Comparison of ENCODE assay signal across 23 cellular contexts in the genomic region with DNA sequence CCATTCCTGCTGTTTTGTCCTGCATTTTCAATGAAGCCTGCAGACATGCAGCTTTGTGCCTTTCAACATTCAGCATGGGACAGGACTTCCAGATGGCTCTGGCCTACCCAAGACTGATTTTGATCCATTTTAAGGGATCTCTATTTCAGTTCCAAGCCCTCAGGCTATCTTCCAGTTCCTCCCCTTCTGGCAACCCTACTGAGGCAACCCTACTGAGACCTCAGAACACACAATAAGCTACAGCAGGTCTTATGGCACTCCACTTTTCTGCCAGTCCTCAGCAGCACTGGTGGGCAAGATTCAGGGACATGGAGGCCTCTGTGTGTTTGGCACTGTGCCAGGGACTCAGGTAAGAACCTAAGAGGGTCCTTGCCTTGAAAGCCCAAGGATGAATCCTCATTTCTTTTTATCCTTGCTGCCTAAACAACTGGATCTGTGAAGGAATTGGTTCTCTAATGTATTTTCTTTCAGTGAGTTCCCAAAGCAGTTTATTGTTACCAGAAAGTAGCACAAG. TPM values are rescaled to one million over a fixed set of nuclear protein-coding genes. Genes with fewer than 3 reads are reported as not detected.
A peak's percentile ranks its signal among the peaks of the same experiment; 100 is the strongest.
DNase-seq lines count a peak whose midpoint lies in the region; ATAC-seq, FAIRE-seq and TF ChIP-seq lines count a peak whose summit lies in the region.
"Had no signal": no experiment of that assay in that cellular context is flagged by ENCODE, and none has a peak within 500 bp of the region (broad histone marks: within the 10 kb centered on the region; RNA-seq: fewer than 3 reads in every experiment).

No MANE protein-coding gene starts in this region.

- H3K79me2 ChIP-seq in K562 (ENCODE audit: control insufficient read depth, insufficient read depth, low read length), result no peaks in the 10 kb centered on the region

- H3K9me1 ChIP-seq in K562 (ENCODE audit: control insufficient read depth, insufficient read depth, low read length), result no peaks in the 10 kb centered on the region

- no peak overlapping the region for H3K4me2 ChIP-seq in K562 (ENCODE audit: insufficient read depth, low read length)
- H3K4me2 ChIP-seq: GM23338 had no signal

- intact Hi-C loops in K562 (cut with micrococcal nuclease), result no loop called here

- CTCF ChIA-PET in K562 (lab: Yijun Ruan, JAX; ENCODE audit: low intra/inter-chr PET ratio), result no interaction called here

- H2AFZ ChIP-seq in K562 (ENCODE audit: low read depth, low read length), result no peak overlapping the region
- H2AFZ ChIP-seq: GM23338 had no signal

- no peak for TF ChIP-seq POLR2A in K562 (conservative IDR thresholded peaks at IDR 0.05)

- TF ChIP-seq EP300 in Ishikawa (IDR thresholded peaks at IDR 0.05; ENCODE audit: borderline replicate concordance) (no peak), K562 (IDR thresholded peaks at IDR 0.05; ENCODE audit: low read length) (no peak)

- H3K36me3 ChIP-seq in K562 (ENCODE audit: control insufficient read depth, insufficient read depth, low read length), result no peaks in the 10 kb centered on the region; the same call in 2 of the 3 replicates
- no peaks in the 10 kb centered on the region for H3K36me3 ChIP-seq in brain microvascular endothelial cell (replicated peaks)

- no peak overlapping the region for H3K4me3 ChIP-seq in K562
- H3K4me3 ChIP-seq in brain microvascular endothelial cell (ENCODE audit: low read depth, low read length), result no peak overlapping the region
- H3K4me3 ChIP-seq: GM23338 had no signal

- peaks cover 3 to 18% of the 10 kb centered on the region in 2 experiments; a peak in 4 of 5 replicates for H3K27me3 ChIP-seq in K562 (ENCODE audit: control insufficient read depth in 2 of 2, insufficient read depth in 2 of 2, low read length in 2 of 2)
- H3K27me3 ChIP-seq in brain microvascular endothelial cell (replicated peaks), result no peaks in the 10 kb centered on the region

- TF ChIP-seq RAD21 in Ishikawa (IDR thresholded peaks at IDR 0.05; ENCODE audit: low read depth) (no peak), K562 (CRISPR knock-in tag; conservative IDR thresholded peaks at IDR 0.05 in 1 of 2, IDR thresholded peaks at IDR 0.05 in 1 of 2) (no peak)

- in situ Hi-C loops in G401 (cut with HindIII; ENCODE audit: low sequenced_read_pairs) (no loop called here), K562 (cut with MboI) (no loop called here), brain microvascular endothelial cell (cut with HindIII; ENCODE audit: low pct_ligation_motif_present, low sequenced_read_pairs) (loop anchor here (25.0 kb wide), 1 partner anchor 325 kb away; no protein-coding TSS in a partner anchor)

- no peak overlapping the region for H3K9ac ChIP-seq in K562 (ENCODE audit: insufficient read depth in 1 of 2, low read depth in 2 of 2, low read length in 2 of 2)

- H3K4me1 ChIP-seq in K562 (replicated peaks in 1 of 2; ENCODE audit: control insufficient read depth in 2 of 2, insufficient read depth in 2 of 2, low read length in 2 of 2), result peaks cover 0 to 3% of the 10 kb centered on the region in 2 experiments; a peak in 3 of 5 replicates
- H3K4me1 ChIP-seq: Caco-2 had no signal

- no peaks in the 10 kb centered on the region for H4K20me1 ChIP-seq in K562 (replicated peaks; ENCODE audit: control insufficient read depth, insufficient read depth, low read length)

- DNase-seq in G401 (ENCODE audit: low spot score) (peak; percentile 52), K562 (ENCODE audit: extremely low read depth in 1 of 4, low spot score in 3 of 4) (no peak), ecto neural progenitor cell (ENCODE audit: low spot score) (peak; percentile 13), mucosa of gallbladder (ENCODE audit: low spot score) (no peak), brain microvascular endothelial cell (no peak), NCI-H748 (lab: John Stamatoyannopoulos, UW; ENCODE audit: unreplicated experiment) (no peak)
- DNase-seq: AML-193; Caco-2; CD4-positive, alpha-beta T cell; GDM1; HFFc6 had no signal

- H3K9me3 ChIP-seq in K562 (replicated peaks; ENCODE audit: control insufficient read depth, insufficient read depth, low read depth, low read length), result no peaks in the 10 kb centered on the region
- H3K9me3 ChIP-seq: Caco-2 had no signal

- no TSS peak for BruUV-seq in K562 (replicated peaks; lab: Mats Ljungman, UMichigan)

- POLR2A ChIA-PET in K562 (lab: Yijun Ruan, JAX), result no interaction called here

- no peak for ATAC-seq in K562
- ATAC-seq in HG03280 (IDR thresholded peaks at IDR 0.05; ENCODE audit: unreplicated experiment), result no peak
- ATAC-seq: GM23338, HCT116 had no signal

- TF ChIP-seq CTCF in K562 (IDR thresholded peaks at IDR 0.05 in 2 of 3, conservative IDR thresholded peaks at IDR 0.05 in 1 of 3; ENCODE audit: insufficient read depth in 2 of 3, low read depth in 1 of 3, low read length in 3 of 3) (no peak), brain microvascular endothelial cell (IDR thresholded peaks at IDR 0.05; ENCODE audit: low read depth, low read length, missing control alignments) (no peak)

- H3K27ac ChIP-seq in K562 (ENCODE audit: extremely low read depth, low read depth, low read length), result no peak overlapping the region
- H3K27ac ChIP-seq in brain microvascular endothelial cell, result no peak overlapping the region
- H3K27ac ChIP-seq: C4-2B had no signal

- FAIRE-seq in K562 (lab: Jason Lieb, UNC), result no peak
- FAIRE-seq: A204.1, D721Med, GM12892, GM18507, H54, HTR-8/SVneo had no signal

TF ChIP-seq in Ishikawa, 13 proteins besides CTCF, POLR2A, EP300 and RAD21:
- TF ChIP-seq TEAD4 (IDR thresholded peaks at IDR 0.05), result no peak
- TF ChIP-seq NFIC (IDR thresholded peaks at IDR 0.05), result peak; percentile 36; the same call in 1 of the 2 replicates

TF ChIP-seq in K562, 482 proteins besides CTCF, POLR2A, EP300 and RAD21 (continues in another document):
- TF ChIP-seq, protein P1, sequence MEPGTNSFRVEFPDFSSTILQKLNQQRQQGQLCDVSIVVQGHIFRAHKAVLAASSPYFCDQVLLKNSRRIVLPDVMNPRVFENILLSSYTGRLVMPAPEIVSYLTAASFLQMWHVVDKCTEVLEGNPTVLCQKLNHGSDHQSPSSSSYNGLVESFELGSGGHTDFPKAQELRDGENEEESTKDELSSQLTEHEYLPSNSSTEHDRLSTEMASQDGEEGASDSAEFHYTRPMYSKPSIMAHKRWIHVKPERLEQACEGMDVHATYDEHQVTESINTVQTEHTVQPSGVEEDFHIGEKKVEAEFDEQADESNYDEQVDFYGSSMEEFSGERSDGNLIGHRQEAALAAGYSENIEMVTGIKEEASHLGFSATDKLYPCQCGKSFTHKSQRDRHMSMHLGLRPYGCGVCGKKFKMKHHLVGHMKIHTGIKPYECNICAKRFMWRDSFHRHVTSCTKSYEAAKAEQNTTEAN (CRISPR knock-in tag; IDR thresholded peaks at IDR 0.05), result no peak
- TF ChIP-seq GABPB1 (CRISPR knock-in tag; IDR thresholded peaks at IDR 0.05) (no peak), RFX7 (CRISPR knock-in tag; IDR thresholded peaks at IDR 0.05) (no peak), ZNF436 (CRISPR knock-in tag; IDR thresholded peaks at IDR 0.05) (no peak), ZNF253 (CRISPR knock-in tag; conservative IDR thresholded peaks at IDR 0.05) (no peak), TEAD1 (CRISPR knock-in tag; IDR thresholded peaks at IDR 0.05) (no peak), PTBP1 (IDR thresholded peaks at IDR 0.05; ENCODE audit: low read depth, low read length) (no peak), SMARCE1 (IDR thresholded peaks at IDR 0.05) (no peak), SMAD3 (CRISPR knock-in tag; conservative IDR thresholded peaks at IDR 0.05) (no peak), CCAR2 (IDR thresholded peaks at IDR 0.05; ENCODE audit: low read depth, low read length) (no peak), POLR2B (IDR thresholded peaks at IDR 0.05; ENCODE audit: low read depth, partially characterized antibody) (no peak), ZNF121 (CRISPR knock-in tag; conservative IDR thresholded peaks at IDR 0.05) (no peak)
- TF ChIP-seq, protein P2, sequence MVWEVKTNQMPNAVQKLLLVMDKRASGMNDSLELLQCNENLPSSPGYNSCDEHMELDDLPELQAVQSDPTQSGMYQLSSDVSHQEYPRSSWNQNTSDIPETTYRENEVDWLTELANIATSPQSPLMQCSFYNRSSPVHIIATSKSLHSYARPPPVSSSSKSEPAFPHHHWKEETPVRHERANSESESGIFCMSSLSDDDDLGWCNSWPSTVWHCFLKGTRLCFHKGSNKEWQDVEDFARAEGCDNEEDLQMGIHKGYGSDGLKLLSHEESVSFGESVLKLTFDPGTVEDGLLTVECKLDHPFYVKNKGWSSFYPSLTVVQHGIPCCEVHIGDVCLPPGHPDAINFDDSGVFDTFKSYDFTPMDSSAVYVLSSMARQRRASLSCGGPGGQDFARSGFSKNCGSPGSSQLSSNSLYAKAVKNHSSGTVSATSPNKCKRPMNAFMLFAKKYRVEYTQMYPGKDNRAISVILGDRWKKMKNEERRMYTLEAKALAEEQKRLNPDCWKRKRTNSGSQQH (CRISPR knock-in tag; IDR thresholded peaks at IDR 0.05), result no peak
- TF ChIP-seq, protein P3, sequence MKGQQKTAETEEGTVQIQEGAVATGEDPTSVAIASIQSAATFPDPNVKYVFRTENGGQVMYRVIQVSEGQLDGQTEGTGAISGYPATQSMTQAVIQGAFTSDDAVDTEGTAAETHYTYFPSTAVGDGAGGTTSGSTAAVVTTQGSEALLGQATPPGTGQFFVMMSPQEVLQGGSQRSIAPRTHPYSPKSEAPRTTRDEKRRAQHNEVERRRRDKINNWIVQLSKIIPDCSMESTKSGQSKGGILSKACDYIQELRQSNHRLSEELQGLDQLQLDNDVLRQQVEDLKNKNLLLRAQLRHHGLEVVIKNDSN (CRISPR knock-in tag; IDR thresholded peaks at IDR 0.05), result no peak

RNA-seq across cellular contexts. Expression of a gene that starts 50.7 kb away (rescaled TPM):
- total RNA-seq in G401 (2014; rRNA removed; shearing (Covaris generic)), result not detected in 2 replicates
- not detected in 2 replicates for total RNA-seq in K562 (2011; cell fraction: chromatin; rRNA removed; ENCODE audit: low replicate concordance)
- not detected in 2 replicates for total RNA-seq in K562 (2011; cell fraction: nucleolus; rRNA removed)
- not detected in 2 replicates for total RNA-seq in K562 (2011; cell fraction: nucleoplasm; rRNA removed)
- total RNA-seq in K562 (2014; rRNA removed), result not detected in 2 replicates
- total RNA-seq in K562 (2014; rRNA removed; fragmentation: Illumina TruSeq; extraction: Trizol), result not detected in 2 replicates
- not detected in 2 replicates for total RNA-seq in K562 (2015; rRNA removed; fragmentation: Illumina TruSeq; extraction: Trizol)
- not detected in 2 replicates for total RNA-seq in K562 (2021)
- polyA plus RNA-seq in K562 (2011; rRNA removed), result not detected in 2 replicates
- polyA plus RNA-seq in K562 (2011; cell fraction: cytosol; rRNA removed), result not detected in 2 replicates
- not detected in 2 replicates for polyA plus RNA-seq in K562 (2011; cell fraction: nucleus; rRNA removed)
- polyA plus RNA-seq in K562 (2012), result 0.12 TPM in 1 of 2 replicates, not detected in the other
- not detected in 2 replicates for polyA plus RNA-seq in K562 (2014; fragmentation: Illumina TruSeq; extraction: Trizol)
- polyA plus RNA-seq in K562 (2014; fragmentation: Nextera tagmentation; extraction: Ambion mirVana), result not detected
- not detected in 2 replicates for polyA plus RNA-seq in K562 (2014; rRNA removed)
- not detected in 2 replicates for polyA minus RNA-seq in K562 (2011; rRNA and poly(A)+ RNA removed)
- polyA minus RNA-seq in K562 (2011; cell fraction: cytosol; rRNA and poly(A)+ RNA removed), result not detected in 2 replicates
- not detected in 2 replicates for polyA minus RNA-seq in K562 (2011; cell fraction: nucleus; rRNA and poly(A)+ RNA removed)
- not detected for total RNA-seq in mucosa of gallbladder
- total RNA-seq: CD4-positive, alpha-beta T cell; GM23338 had no signal
- polyA plus RNA-seq: GM23338, IgD-negative memory B cell had no signal

Comparison
In these comparisons a context has a peak if more than half of its experiments do, and no peak if none do; other contexts are left out.
1. DNase-seq: peak in G401 (single experiment) and ecto neural progenitor cell (single experiment); none in K562 (0 of 4), mucosa of gallbladder (single experiment), brain microvascular endothelial cell (single experiment) and NCI-H748 (single experiment).